7 cellular contexts compared by ENCODE assay signal in the genomic region with DNA sequence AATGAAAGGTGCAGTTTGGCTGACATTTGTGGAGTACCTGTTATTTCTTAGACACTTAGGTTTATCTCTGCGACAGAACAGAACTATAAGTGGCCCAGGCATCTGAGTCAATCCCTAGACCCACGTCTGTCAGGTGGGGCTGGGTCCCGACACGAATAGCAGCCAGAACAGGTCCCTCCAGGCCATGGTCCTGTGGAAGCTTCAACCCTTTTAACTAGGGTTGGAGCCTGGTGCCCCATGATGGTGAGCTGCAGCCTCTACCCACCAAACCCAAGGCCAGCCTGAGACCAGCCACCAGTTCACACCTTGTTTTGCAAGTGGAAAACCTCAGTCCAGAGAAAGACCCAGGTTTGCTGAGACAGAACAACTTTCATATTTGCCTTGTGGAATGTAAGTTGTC.
"Had no signal": no experiment of that assay in that cellular context is flagged by ENCODE, and none has a peak within 500 bp of the region (broad histone marks: within the 10 kb centered on the region; RNA-seq: fewer than 3 reads in every experiment).

No MANE protein-coding gene starts in this region.

- ATAC-seq: GM12878 had no signal

- H3K4me3 ChIP-seq: GM12878 had no signal

- FAIRE-seq: G401.6, GM12878, GM12892, GM18507, GM19239 had no signal

- DNase-seq: GDM1, GF-D8 had no signal
